ENCODE assay signal across 9 cellular contexts in the genomic region with DNA sequence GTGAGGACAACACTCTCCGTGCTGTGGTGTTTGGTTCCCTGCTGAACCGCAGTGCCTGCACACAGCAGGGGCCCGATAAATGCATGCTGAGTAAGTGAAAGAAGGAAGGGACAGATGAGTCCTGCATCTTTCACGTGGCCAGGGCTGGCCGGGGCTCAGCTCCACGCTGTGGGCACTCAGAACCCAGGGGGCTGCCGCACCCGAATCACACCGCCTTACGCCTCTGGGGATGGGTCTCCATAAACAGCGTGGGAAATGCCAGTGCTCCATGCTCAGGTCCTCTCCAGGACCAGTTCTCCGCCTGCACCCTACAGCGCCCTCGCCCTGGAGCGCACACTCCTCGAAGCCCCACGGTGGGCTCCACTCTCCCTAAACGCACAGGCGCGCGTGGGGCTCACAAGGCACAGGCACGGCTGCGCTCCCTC. TPM values are rescaled to one million over a fixed set of nuclear protein-coding genes. Genes with fewer than 3 reads are reported as not detected.
DNase-seq lines count a peak whose midpoint lies in the region; ATAC-seq and TF ChIP-seq lines count a peak whose summit lies in the region.
"Had no signal": no experiment of that assay in that cellular context is flagged by ENCODE, and none has a peak within 500 bp of the region (broad histone marks: within the 10 kb centered on the region; RNA-seq: fewer than 3 reads in every experiment).

No MANE protein-coding gene starts in this region.

- peak overlapping the region; percentile 87 to 93 (median 92) for H3K4me3 Mint-ChIP-seq in CD8-positive, alpha-beta memory T cell
- H3K4me3 Mint-ChIP-seq in progenitor cell of endocrine pancreas (ENCODE audit: low read depth) = peak overlapping the region; percentile 66

- intact Hi-C loops in heart left ventricle (cut with DNase I) = no loop called here

- TF ChIP-seq CTCF in WERI-Rb-1 (IDR thresholded peaks at IDR 0.05; ENCODE audit: low read depth, low read length) = no peak
- no peak for TF ChIP-seq CTCF in heart left ventricle (IDR thresholded peaks at IDR 0.05)
- no peak for TF ChIP-seq CTCF in progenitor cell of endocrine pancreas (IDR thresholded peaks at IDR 0.05; ENCODE audit: unreplicated experiment)

- peaks cover 70 to 79% (median 72%) of the 10 kb centered on the region in 3 donors for H3K4me1 Mint-ChIP-seq in CD8-positive, alpha-beta memory T cell
- H3K4me1 Mint-ChIP-seq in progenitor cell of endocrine pancreas (ENCODE audit: low read depth) = peaks cover 3% of the 10 kb centered on the region

- peaks cover 52% of the 10 kb centered on the region for H3K4me1 ChIP-seq in CD8-positive, alpha-beta memory T cell (ENCODE audit: insufficient read depth, low read length)
- peaks cover 0 to 17% (median 0%) of the 10 kb centered on the region in 12 donors for H3K4me1 ChIP-seq in heart left ventricle

- DNase-seq in CD8-positive, alpha-beta memory T cell = peak in 1 of 5 donors; percentile 59
- DNase-seq in WERI-Rb-1 (no peak), heart left ventricle (peak in 1 of 5 donors; percentile 4), progenitor cell of endocrine pancreas (ENCODE audit: low spot score, unreplicated experiment) (peak; percentile 8), C1 segment of cervical spinal cord (lab: John Stamatoyannopoulos, UW) (no peak), foreskin melanocyte (no peak)
- DNase-seq in NK-92 treated with Interleukin-12 subunit alpha and Interleukin-12 subunit beta, amount 100 ng/mL, for 24 hours (lab: John Stamatoyannopoulos, UW) = no peak
- DNase-seq: occipital lobe had no signal

- no peak for ATAC-seq in heart left ventricle
- ATAC-seq in GM21423 (IDR thresholded peaks at IDR 0.05; ENCODE audit: unreplicated experiment) = no peak

- CTCF ChIA-PET in CD8-positive, alpha-beta memory T cell (lab: Charles Lee) = interaction anchor here (2.5 kb wide), 1 partner anchor 26 kb away, joined by 7 read pairs; no protein-coding TSS in a partner anchor

- H3K36me3 Mint-ChIP-seq in CD8-positive, alpha-beta memory T cell = peaks cover 0 to 2% (median 0%) of the 10 kb centered on the region in 3 donors
- no peaks in the 10 kb centered on the region for H3K36me3 Mint-ChIP-seq in progenitor cell of endocrine pancreas (ENCODE audit: insufficient read depth)

- no peaks in the 10 kb centered on the region for H3K27me3 Mint-ChIP-seq in CD8-positive, alpha-beta memory T cell
- peaks cover 73% of the 10 kb centered on the region for H3K27me3 Mint-ChIP-seq in progenitor cell of endocrine pancreas

- POLR2A ChIA-PET in CD8-positive, alpha-beta memory T cell (lab: Charles Lee) = interaction anchor here (1.0 kb wide), 1 partner anchor 59 kb away, joined by 4 read pairs; no protein-coding TSS in a partner anchor

- no peaks in the 10 kb centered on the region for H3K36me3 ChIP-seq in CD8-positive, alpha-beta memory T cell (ENCODE audit: insufficient read depth, low read length)
- H3K36me3 ChIP-seq in WERI-Rb-1 (no peaks in the 10 kb centered on the region), heart left ventricle (no peaks in the 10 kb centered on the region)

- H3K9me3 ChIP-seq in CD8-positive, alpha-beta memory T cell (ENCODE audit: low read length) = no peaks in the 10 kb centered on the region
- H3K9me3 ChIP-seq in WERI-Rb-1 (ENCODE audit: severe bottlenecking) (no peaks in the 10 kb centered on the region), heart left ventricle (no peaks in the 10 kb centered on the region)

- no peaks in the 10 kb centered on the region for H3K9me3 Mint-ChIP-seq in CD8-positive, alpha-beta memory T cell
- no peaks in the 10 kb centered on the region for H3K9me3 Mint-ChIP-seq in progenitor cell of endocrine pancreas (ENCODE audit: low read depth)

- 7 to 12% (median 9%) methylated on average over 19 to 23 of the region's 23 CpGs for WGBS in heart left ventricle, 4 donors

- H3K27me3 ChIP-seq in CD8-positive, alpha-beta memory T cell (ENCODE audit: insufficient read depth, low read length, poor library complexity, severe bottlenecking) = no peaks in the 10 kb centered on the region
- H3K27me3 ChIP-seq in WERI-Rb-1 (ENCODE audit: insufficient read depth, low read depth, severe bottlenecking) (peaks cover 18% of the 10 kb centered on the region), heart left ventricle (peaks cover 17 to 56% (median 34%) of the 10 kb centered on the region in 9 donors)

- peak overlapping the region; percentile 55 for H3K4me3 ChIP-seq in CD8-positive, alpha-beta memory T cell (ENCODE audit: low read length)
- H3K4me3 ChIP-seq in WERI-Rb-1 (ENCODE audit: low read depth, low read length) (peak overlapping the region; percentile 55), heart left ventricle (peak overlapping the region in 11 of 12 donors; percentile 2 to 57 (median 33))

- TF ChIP-seq POLR2A in heart left ventricle (IDR thresholded peaks at IDR 0.05) = no peak

- H3K27ac Mint-ChIP-seq in CD8-positive, alpha-beta memory T cell = peak overlapping the region; percentile 70 to 97 (median 87)
- H3K27ac Mint-ChIP-seq in progenitor cell of endocrine pancreas = no peak overlapping the region

- H3K27ac ChIP-seq in CD8-positive, alpha-beta memory T cell (ENCODE audit: low read depth, low read length) = peak overlapping the region; percentile 38
- no peak overlapping the region for H3K27ac ChIP-seq in WERI-Rb-1
- H3K27ac ChIP-seq in heart left ventricle = peak overlapping the region in 1 of 12 donors; percentile 27

RNA-seq across cellular contexts. Expression of gene RASGEF1A, which starts 38.1 kb away (rescaled TPM):
- 1 to 10 TPM; 1.8 to 2.1 TPM for total RNA-seq in CD8-positive, alpha-beta memory T cell
- 8.5 TPM for polyA plus RNA-seq in CD8-positive, alpha-beta memory T cell
- 1 to 10 TPM in 6 of 9 donors, under 1 TPM in 3; 0.49 to 5.1 (median 1.4) TPM for total RNA-seq in heart left ventricle
- polyA plus RNA-seq in heart left ventricle = under 1 TPM; 0.14 to 0.42 TPM
- 1.2 and 2.2 TPM in 2 replicates for total RNA-seq in progenitor cell of endocrine pancreas
